In the genomic region with DNA sequence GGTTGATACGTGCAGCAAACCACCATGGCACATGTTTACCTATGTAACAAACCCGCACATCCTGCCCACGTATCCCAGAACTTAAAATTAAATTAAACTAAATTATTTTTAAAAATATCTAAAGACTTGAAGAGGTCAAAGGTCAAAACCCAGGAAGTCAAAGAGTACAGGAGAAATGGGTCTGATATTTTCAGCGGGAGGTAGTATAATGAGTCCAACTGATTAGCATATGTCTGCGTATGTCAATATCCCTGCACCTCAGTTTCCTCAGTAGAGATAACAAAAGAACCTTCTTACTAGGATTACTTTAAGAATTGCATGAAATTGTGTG, we compare ENCODE assay signal across 6 cellular contexts.
"Had no signal": no experiment of that assay in that cellular context is flagged by ENCODE, and none has a peak within 500 bp of the region (broad histone marks: within the 10 kb centered on the region; RNA-seq: fewer than 3 reads in every experiment).

No MANE protein-coding gene starts in this region.

- H3K9ac ChIP-seq: KMS-11 had no signal

- ATAC-seq: HepG2 had no signal

- DNase-seq: KBM-7, KG1 had no signal

- H3K27ac ChIP-seq: HL-60, KMS-11 had no signal

- FAIRE-seq: HepG2, HTR-8/SVneo had no signal

- H3K4me2 ChIP-seq: KMS-11 had no signal
